In the genomic region with DNA sequence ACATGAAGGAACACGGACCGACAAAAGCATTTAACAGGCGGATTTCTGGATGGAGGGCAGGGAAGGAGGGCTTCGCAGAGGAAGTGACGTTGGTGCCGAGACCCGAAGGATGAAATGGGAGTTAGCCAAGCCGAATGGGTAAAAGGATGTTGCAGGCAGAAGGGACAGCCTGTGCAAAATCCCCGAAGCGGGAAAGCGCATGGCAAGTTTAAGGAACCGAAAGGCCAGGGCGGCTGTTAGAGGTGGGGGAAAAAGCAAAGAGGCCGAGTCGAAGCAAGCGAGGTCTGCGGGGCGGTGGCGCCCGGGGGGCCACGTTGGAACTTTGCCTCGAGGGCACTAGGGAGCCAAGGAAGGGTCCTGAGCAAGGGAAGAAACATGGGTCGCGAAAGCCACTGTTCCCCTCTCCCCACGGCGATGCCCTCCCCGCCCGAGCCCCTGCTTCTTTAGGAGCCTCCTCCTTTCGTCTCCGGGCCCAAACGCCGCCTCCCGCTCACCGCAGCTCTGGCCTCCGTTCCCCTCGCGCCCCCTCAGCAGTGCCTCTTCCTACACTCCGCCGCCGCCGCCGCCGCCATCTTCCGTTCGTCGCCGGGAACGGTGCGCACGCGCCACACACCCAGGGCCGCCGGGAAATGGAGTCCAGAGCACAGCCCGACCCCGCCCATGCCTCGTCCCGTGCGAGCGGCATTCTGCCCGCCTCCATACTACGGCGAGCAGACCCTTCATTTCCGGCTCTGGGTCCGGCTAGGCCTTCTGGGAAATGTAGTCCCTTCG, we compare ENCODE assay signal across 8 cellular contexts. TPM values are rescaled to one million over a fixed set of nuclear protein-coding genes. Genes with fewer than 3 reads are reported as not detected.
DNase-seq lines count a peak whose midpoint lies in the region; ATAC-seq and TF ChIP-seq lines count a peak whose summit lies in the region.

A gene (minus strand): TSS at position 584 of the 771 bp plus-strand sequence. CDS start 8,652 bp downstream, outside the sequence.

- H3K27me3 ChIP-seq in A673 (replicated peaks; ENCODE audit: insufficient read depth, low read depth, low read length, poor library complexity) (peaks cover 41% of the 10 kb centered on the region), breast epithelium (peaks cover 0 to 6% of the 10 kb centered on the region in 2 donors), iPS-18a (ENCODE audit: control insufficient read depth, insufficient read depth, low read length) (peaks cover 19% of the 10 kb centered on the region), skeletal muscle tissue (ENCODE audit: control insufficient read depth in 3 of 3, insufficient read depth in 3 of 3, low read length in 3 of 3) (peaks cover 4 to 20% (median 20%) of the 10 kb centered on the region in 3 donors)

- H3K36me3 ChIP-seq in A673 (ENCODE audit: insufficient read depth, low read length, poor library complexity, severe bottlenecking) (peaks cover 14% of the 10 kb centered on the region), breast epithelium (no peaks in the 10 kb centered on the region), iPS-18a (ENCODE audit: control insufficient read depth, low read depth, low read length) (peaks cover 14% of the 10 kb centered on the region), skeletal muscle tissue (ENCODE audit: control insufficient read depth in 3 of 3, insufficient read depth in 3 of 3, low read length in 3 of 3) (peaks cover 6 to 11% (median 10%) of the 10 kb centered on the region in 3 donors)

- H3K9ac ChIP-seq in iPS-18a (ENCODE audit: low read length), result peak within 1 kb of the TSS; percentile 79
- H3K9ac ChIP-seq in skeletal muscle tissue (ENCODE audit: low read depth in 1 of 3, low read length in 3 of 3), result peak within 1 kb of the TSS; percentile 92 to 96 (median 93)

- no peak for TF ChIP-seq CTCF in A673 (conservative IDR thresholded peaks at IDR 0.05; ENCODE audit: low read depth, low read length)
- no peak for TF ChIP-seq CTCF in VCaP (conservative IDR thresholded peaks at IDR 0.05)
- TF ChIP-seq CTCF in breast epithelium (IDR thresholded peaks at IDR 0.05), result no peak

- peak; percentile 99 for DNase-seq in A673 (ENCODE audit: low spot score)
- DNase-seq in NCI-H2196 treated with DMSO at 0.1 percent for 48 hours (lab: John Stamatoyannopoulos, UW; ENCODE audit: unreplicated experiment), result peak; percentile 97
- DNase-seq in breast epithelium (ENCODE audit: low spot score in 2 of 2), result peak; percentile 99

- peak within 1 kb of the TSS; percentile 91 for H3K27ac ChIP-seq in A673 (ENCODE audit: low read depth, low read length, poor library complexity, severe bottlenecking)
- H3K27ac ChIP-seq in VCaP, result peak within 1 kb of the TSS; percentile 94
- H3K27ac ChIP-seq in breast epithelium, result peak within 1 kb of the TSS; percentile 88 to 92
- H3K27ac ChIP-seq in iPS-18a (ENCODE audit: low read length), result peak within 1 kb of the TSS; percentile 75
- H3K27ac ChIP-seq in skeletal muscle tissue (ENCODE audit: low read depth, low read length), result peak within 1 kb of the TSS; percentile 80

- TF ChIP-seq POLR2A in breast epithelium (IDR thresholded peaks at IDR 0.05), result peak; percentile 76

- H3K4me1 ChIP-seq in A673 (ENCODE audit: insufficient read depth, low read length, poor library complexity, severe bottlenecking), result peaks cover 6% of the 10 kb centered on the region
- H3K4me1 ChIP-seq in breast epithelium, result no peaks in the 10 kb centered on the region
- H3K4me1 ChIP-seq in iPS-18a (ENCODE audit: control insufficient read depth, low read depth, low read length), result no peaks in the 10 kb centered on the region
- H3K4me1 ChIP-seq in skeletal muscle tissue (ENCODE audit: control insufficient read depth in 3 of 3, insufficient read depth in 3 of 3, low read length in 3 of 3), result peaks cover 7 to 20% (median 14%) of the 10 kb centered on the region in 3 donors

- CTCF ChIA-PET in A673 (lab: Charles Lee), result interaction anchor here (0.6 to 1.9 kb wide), 2 partner anchors 46 to 532 kb away, joined by 4 to 7 read pairs; no protein-coding TSS in a partner anchor

- ATAC-seq in GM18868 (IDR thresholded peaks at IDR 0.05; ENCODE audit: unreplicated experiment) (peak; percentile 88), HG03108 (IDR thresholded peaks at IDR 0.05; ENCODE audit: unreplicated experiment) (peak; percentile 93)

- POLR2A ChIA-PET in A673 (lab: Charles Lee; ENCODE audit: low non-redundant PET), result interaction anchor here (0.6 kb wide), 2 partner anchors 11 to 778 kb away, joined by 5 read pairs; no protein-coding TSS in a partner anchor

- no peaks in the 10 kb centered on the region for H3K9me3 ChIP-seq in A673 (ENCODE audit: low read depth, low read length, poor library complexity, severe bottlenecking)
- H3K9me3 ChIP-seq in breast epithelium, result no peaks in the 10 kb centered on the region
- H3K9me3 ChIP-seq in iPS-18a (ENCODE audit: control insufficient read depth, low read depth, low read length), result no peaks in the 10 kb centered on the region
- no peaks in the 10 kb centered on the region for H3K9me3 ChIP-seq in skeletal muscle tissue (ENCODE audit: control insufficient read depth in 3 of 3, low read length in 3 of 3)

- intact Hi-C loops in A673 (cut with micrococcal nuclease; ENCODE audit: unreplicated experiment), result loop anchor here (1.0 kb wide), 1 partner anchor 21 kb away; no protein-coding TSS in a partner anchor
- intact Hi-C loops in breast epithelium (cut with DNase I; ENCODE audit: low total_unique reads), result loop anchor here (5.0 kb wide), 1 partner anchor 1250 kb away; a partner anchor contains a TSS

- peak within 1 kb of the TSS; percentile 67 for H3K4me3 ChIP-seq in A673 (ENCODE audit: low read depth, low read length, poor library complexity, severe bottlenecking)
- H3K4me3 ChIP-seq in breast epithelium, result peak within 1 kb of the TSS; percentile 67 to 94 (median 87)
- peak within 1 kb of the TSS; percentile 92 for H3K4me3 ChIP-seq in iPS-18a (ENCODE audit: low read length)
- H3K4me3 ChIP-seq in skeletal muscle tissue (ENCODE audit: low read length in 3 of 3), result peak within 1 kb of the TSS; percentile 82 to 96 (median 91)

- BruUV-seq in A673 (replicated peaks; lab: Mats Ljungman, UMichigan), result no TSS peak

RNA-seq across cellular contexts. Expression of the gene that starts here (rescaled TPM):
- total RNA-seq in A673 (2021) (85.5 and 92.4 TPM in 2 replicates), breast epithelium (10 to 100 TPM; 24.3 to 50.8 (median 31.3) TPM), skeletal muscle tissue (23.5 TPM)

Comparison
In these comparisons a context has a peak if more than half of its experiments do, and no peak if none do; other contexts are left out.
1. Peak in every context shown above with its lines: DNase-seq, ATAC-seq, H3K4me3 ChIP-seq and H3K27ac ChIP-seq.